In genomic region chr3:84965141-84965540, GRCh38 we compare ENCODE assay signal across 10 cellular contexts. TPM values are rescaled to one million over a fixed set of nuclear protein-coding genes. Genes with fewer than 3 reads are reported as not detected.
A peak's percentile ranks its signal among the peaks of the same experiment; 100 is the strongest.
DNase-seq lines count a peak whose midpoint lies in the region; ATAC-seq and TF ChIP-seq lines count a peak whose summit lies in the region.
"Had no signal": no experiment of that assay in that cellular context is flagged by ENCODE, and none has a peak within 500 bp of the region (broad histone marks: within the 10 kb centered on the region; RNA-seq: fewer than 3 reads in every experiment).

No MANE protein-coding gene starts in this region.

- peak; percentile 54 to 71 for DNase-seq in NCI-H524 (lab: John Stamatoyannopoulos, UW)
- DNase-seq in NCI-H524 treated with DMSO at 0.1 percent for 48 hours (lab: John Stamatoyannopoulos, UW): no peak
- peak; percentile 54 for DNase-seq in NCI-H2171 treated with DMSO at 0.1 percent for 48 hours (lab: John Stamatoyannopoulos, UW)
- no peak for DNase-seq in chondrocyte (ENCODE audit: low spot score)
- DNase-seq in retinal pigment epithelial cell (ENCODE audit: low read depth): peak; percentile 46
- DNase-seq in A172 (ENCODE audit: low spot score): no peak
- no peak for DNase-seq in NCI-H1436 (lab: John Stamatoyannopoulos, UW)
- DNase-seq: activated naive CD8-positive, alpha-beta T cell treated with anti-CD3 and anti-CD28 coated beads, Interleukin-2, amount 10 ng/mL, durations not matched to agents 7 days and 5 days had no signal

- H3K27me3 Mint-ChIP-seq in chondrocyte (ENCODE audit: low read depth): peaks cover 44% of the 10 kb centered on the region

- no peaks in the 10 kb centered on the region for H3K9me3 Mint-ChIP-seq in chondrocyte (ENCODE audit: low read depth)
- H3K9me3 Mint-ChIP-seq: activated naive CD8-positive, alpha-beta T cell treated with anti-CD3 and anti-CD28 coated beads, Interleukin-2, amount 10 ng/mL, durations not matched to agents 7 days and 5 days had no signal

- TF ChIP-seq CTCF in chondrocyte (IDR thresholded peaks at IDR 0.05) (peak; percentile 33), retinal pigment epithelial cell (conservative IDR thresholded peaks at IDR 0.05; ENCODE audit: low read depth, low read length) (peak; percentile 71)

- no peak for ATAC-seq in HG02970 (IDR thresholded peaks at IDR 0.05; ENCODE audit: low FRiP score, unreplicated experiment)

- H3K4me3 Mint-ChIP-seq in chondrocyte (ENCODE audit: unreplicated experiment): no peak overlapping the region
- H3K4me3 Mint-ChIP-seq: activated naive CD8-positive, alpha-beta T cell treated with anti-CD3 and anti-CD28 coated beads, Interleukin-2, amount 10 ng/mL, durations not matched to agents 7 days and 5 days had no signal

- peaks cover 1% of the 10 kb centered on the region for H3K36me3 Mint-ChIP-seq in chondrocyte (ENCODE audit: low read depth)
- H3K36me3 Mint-ChIP-seq: activated naive CD8-positive, alpha-beta T cell treated with anti-CD3 and anti-CD28 coated beads, Interleukin-2, amount 10 ng/mL, durations not matched to agents 7 days and 5 days had no signal

- H3K4me3 ChIP-seq in retinal pigment epithelial cell (ENCODE audit: low read length): no peak overlapping the region

- no peaks in the 10 kb centered on the region for H3K4me1 Mint-ChIP-seq in chondrocyte (ENCODE audit: low read depth)
- H3K4me1 Mint-ChIP-seq: activated naive CD8-positive, alpha-beta T cell treated with anti-CD3 and anti-CD28 coated beads, Interleukin-2, amount 10 ng/mL, durations not matched to agents 7 days and 5 days had no signal

- H3K27ac Mint-ChIP-seq in chondrocyte (ENCODE audit: unreplicated experiment): no peak overlapping the region
- H3K27ac Mint-ChIP-seq: activated naive CD8-positive, alpha-beta T cell treated with anti-CD3 and anti-CD28 coated beads, Interleukin-2, amount 10 ng/mL, durations not matched to agents 7 days and 5 days had no signal

RNA-seq across cellular contexts. Expression of gene CADM2, which starts 6.4 kb away (rescaled TPM):
- total RNA-seq in chondrocyte: 1.1 to 1.6 TPM (median 1.2 TPM) in 3 replicates
- not detected in 2 replicates for total RNA-seq in A172 (2014; rRNA removed; shearing (Covaris generic))
- total RNA-seq: T-helper 1 cell treated with Interleukin-12 subunit alpha and Interleukin-12 subunit beta and Interleukin-4 antibody, amounts not matched to agents 30 ng/mL and 1 ng/mL, for 36 hours had no signal

Comparison
In these comparisons a context has a peak if more than half of its experiments do, and no peak if none do; other contexts are left out.
1. DNase-seq: peak in NCI-H524 (2 of 2), NCI-H2171 treated with DMSO at 0.1 percent for 48 hours (single experiment) and retinal pigment epithelial cell (single experiment); none in NCI-H524 treated with DMSO at 0.1 percent for 48 hours (single experiment), chondrocyte (single experiment), A172 (single experiment) and NCI-H1436 (single experiment).